In the genomic region with DNA sequence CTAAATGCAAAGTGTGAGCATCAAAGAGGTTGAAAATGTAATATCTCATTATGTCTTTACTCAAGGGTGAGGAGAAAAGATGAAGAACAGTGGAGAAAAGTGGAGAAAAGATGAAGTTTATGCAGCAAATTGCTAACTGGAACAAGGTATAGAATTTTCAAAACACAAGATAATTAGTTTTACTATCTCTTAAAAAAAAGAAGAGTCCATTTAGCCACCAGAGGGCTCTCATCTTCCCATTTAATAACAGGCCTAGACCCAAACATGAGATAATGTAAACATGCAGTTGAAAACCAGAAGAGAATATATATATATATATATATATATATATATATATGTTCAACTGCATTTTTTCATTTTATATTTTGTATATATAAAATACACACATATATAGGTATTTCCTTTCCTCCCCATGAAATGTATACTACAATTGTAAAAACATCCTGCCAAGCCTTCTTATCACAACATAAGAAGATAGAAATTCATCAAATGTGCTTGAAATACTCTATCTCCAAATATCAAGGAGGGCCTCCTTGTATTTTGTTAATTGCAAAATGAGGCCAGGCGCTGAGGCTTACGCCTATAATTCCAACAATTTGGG, we compare ENCODE assay signal across 8 cellular contexts.
DNase-seq lines count a peak whose midpoint lies in the region; ATAC-seq, FAIRE-seq and TF ChIP-seq lines count a peak whose summit lies in the region.

No MANE protein-coding gene starts in this region.

- POLR2A ChIA-PET in HepG2 (lab: Yijun Ruan, JAX): no interaction called here

- H3K79me2 ChIP-seq in HepG2 (ENCODE audit: insufficient read depth, low read length): no peaks in the 10 kb centered on the region

- CTCF ChIA-PET in HepG2 (lab: Yijun Ruan, JAX; ENCODE audit: low intra/inter-chr PET ratio, low total read pairs): interaction anchor here (0.7 to 1.6 kb wide), 4 partner anchors 44 to 906 kb away, joined by 3 to 10 read pairs (median 3); no protein-coding TSS in a partner anchor

- no peaks in the 10 kb centered on the region for H3K27me3 ChIP-seq in HepG2 (ENCODE audit: control insufficient read depth in 1 of 2, insufficient read depth in 2 of 2, low read length in 2 of 2)

- H3K4me1 ChIP-seq in HepG2 (ENCODE audit: insufficient read depth, low read length): no peaks in the 10 kb centered on the region

- peak; percentile 3 for DNase-seq in NCI-H510A treated with DMSO at 0.1 percent for 48 hours (lab: John Stamatoyannopoulos, UW)
- DNase-seq in NCI-H510A (lab: John Stamatoyannopoulos, UW): no peak
- peak; percentile 41 for DNase-seq in NCI-H2171 treated with DMSO at 0.1 percent for 48 hours (lab: John Stamatoyannopoulos, UW)
- peak; percentile 76 for DNase-seq in astrocyte of the spinal cord (ENCODE audit: low read depth, low spot score)
- DNase-seq in HepG2 (ENCODE audit: low spot score): peak; percentile 56
- DNase-seq in activated naive CD4-positive, alpha-beta T cell (lab: John Stamatoyannopoulos, UW): no peak
- no peak for DNase-seq in 8988T
- no peak for DNase-seq in activated gamma-delta T cell (lab: John Stamatoyannopoulos, UW)

- TF ChIP-seq POLR2A in HepG2 (IDR thresholded peaks at IDR 0.05; ENCODE audit: insufficient read depth in 1 of 2, low read depth in 2 of 2, low read length in 2 of 2): no peak

- no peak overlapping the region for H3K27ac ChIP-seq in HepG2 (ENCODE audit: extremely low read length, insufficient read depth, low read length)

- no peak overlapping the region for H3K4me2 ChIP-seq in HepG2 (ENCODE audit: low read depth, low read length)

- no peak overlapping the region for H2AFZ ChIP-seq in HepG2 (ENCODE audit: low read length)

- in situ Hi-C loops in astrocyte of the spinal cord (cut with HindIII; ENCODE audit: low sequenced_read_pairs): no loop called here
- in situ Hi-C loops in HepG2 (cut with HindIII; ENCODE audit: extremely low pct_ligation_motif_present, low pct_unique_long_range_greater_than_20kb): no loop called here

- TF ChIP-seq CTCF in astrocyte of the spinal cord (IDR thresholded peaks at IDR 0.05; ENCODE audit: low read depth, low read length): peak; percentile 36
- TF ChIP-seq CTCF in HepG2 (CRISPR knock-in tag; IDR thresholded peaks at IDR 0.05): peak; percentile 40

- intact Hi-C loops in HepG2 (cut with micrococcal nuclease; ENCODE audit: unreplicated experiment): loop anchor here (1.0 to 5.0 kb wide), 5 partner anchors 113 to 906 kb away; no protein-coding TSS in a partner anchor

- no peak; the same call in 2 of the 3 replicates for ATAC-seq in HepG2

- H3K9ac ChIP-seq in HepG2 (ENCODE audit: insufficient read depth, low read depth, low read length): no peak overlapping the region

- no peak for FAIRE-seq in HepG2 (lab: Jason Lieb, UNC)

- H4K20me1 ChIP-seq in HepG2 (ENCODE audit: insufficient read depth, low read length): no peaks in the 10 kb centered on the region

- H3K9me3 ChIP-seq in HepG2 (ENCODE audit: low read length): no peaks in the 10 kb centered on the region

- no peak for TF ChIP-seq EP300 in HepG2 (IDR thresholded peaks at IDR 0.05; ENCODE audit: low read depth in 2 of 2, low read length in 2 of 2)
- no peak for TF ChIP-seq EP300 in HepG2 (CRISPR knock-in tag; IDR thresholded peaks at IDR 0.05; ENCODE audit: borderline replicate concordance)

- H3K4me3 ChIP-seq in astrocyte of the spinal cord (ENCODE audit: low read depth, low read length) (no peak overlapping the region), HepG2 (replicated peaks in 1 of 3; ENCODE audit: insufficient read depth in 1 of 3, low read depth in 2 of 3, low read length in 3 of 3) (no peak overlapping the region)

- no peak for TF ChIP-seq RAD21 in HepG2 (CRISPR knock-in tag; IDR thresholded peaks at IDR 0.05)

- no TSS peak for BruUV-seq in HepG2 (replicated peaks; lab: Mats Ljungman, UMichigan)

- H3K36me3 ChIP-seq in HepG2 (replicated peaks in 1 of 2; ENCODE audit: control insufficient read depth in 1 of 2, insufficient read depth in 2 of 2, low read length in 2 of 2): no peaks in the 10 kb centered on the region

- 56% methylated on average over 2 of the region's 2 CpGs for WGBS in HepG2 (ENCODE audit: low lambda C conversion rate)

TF ChIP-seq in HepG2, 621 proteins besides CTCF, POLR2A, EP300 and RAD21:
- TF ChIP-seq FOXA3 (CRISPR knock-in tag; IDR thresholded peaks at IDR 0.05): peak; percentile 64
- peak; percentile 68 for TF ChIP-seq SMC3 (IDR thresholded peaks at IDR 0.05; ENCODE audit: low read length)
- peak; percentile 53 for TF ChIP-seq STAG1 (CRISPR knock-in tag; IDR thresholded peaks at IDR 0.05)
- no peak for TF ChIP-seq FOXA1 (IDR thresholded peaks at IDR 0.05)
- TF ChIP-seq FOXA1 (CRISPR knock-in tag; IDR thresholded peaks at IDR 0.05): 0 out of 2 replicates have a peak, but pooled peaks have one; percentile 20
- TF ChIP-seq, protein P1, sequence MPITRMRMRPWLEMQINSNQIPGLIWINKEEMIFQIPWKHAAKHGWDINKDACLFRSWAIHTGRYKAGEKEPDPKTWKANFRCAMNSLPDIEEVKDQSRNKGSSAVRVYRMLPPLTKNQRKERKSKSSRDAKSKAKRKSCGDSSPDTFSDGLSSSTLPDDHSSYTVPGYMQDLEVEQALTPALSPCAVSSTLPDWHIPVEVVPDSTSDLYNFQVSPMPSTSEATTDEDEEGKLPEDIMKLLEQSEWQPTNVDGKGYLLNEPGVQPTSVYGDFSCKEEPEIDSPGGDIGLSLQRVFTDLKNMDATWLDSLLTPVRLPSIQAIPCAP (CRISPR knock-in tag; IDR thresholded peaks at IDR 0.05; ENCODE audit: low read depth): no peak

Comparison
In these comparisons a context has a peak if more than half of its experiments do, and no peak if none do; other contexts are left out.
1. DNase-seq: peak in NCI-H510A treated with DMSO at 0.1 percent for 48 hours (single experiment), NCI-H2171 treated with DMSO at 0.1 percent for 48 hours (single experiment), astrocyte of the spinal cord (single experiment) and HepG2 (single experiment); none in NCI-H510A (single experiment), activated naive CD4-positive, alpha-beta T cell (0 of 4), 8988T (single experiment) and activated gamma-delta T cell (single experiment).